ENCODE assay signal across 25 cellular contexts in the genomic region with DNA sequence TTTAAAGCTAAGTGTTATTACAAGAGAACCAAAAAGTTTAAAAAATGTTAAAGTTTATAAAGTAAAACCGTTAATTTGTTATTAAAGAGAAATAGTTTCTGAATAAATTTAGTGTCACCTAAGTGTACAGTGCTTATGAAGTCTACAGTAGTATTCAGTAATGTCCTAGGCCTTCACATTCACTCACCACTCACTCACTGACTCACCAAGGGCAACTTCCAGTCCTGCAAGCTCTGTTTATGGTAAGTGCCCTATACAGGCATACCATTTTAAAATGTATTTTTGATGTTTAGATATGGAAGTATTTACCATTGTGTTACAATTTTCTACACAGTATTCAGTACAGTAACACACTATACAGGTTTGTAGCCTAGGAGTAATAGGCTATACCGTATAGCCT.
DNase-seq lines count a peak whose midpoint lies in the region; ATAC-seq, FAIRE-seq and TF ChIP-seq lines count a peak whose summit lies in the region.
"Had no signal": no experiment of that assay in that cellular context is flagged by ENCODE, and none has a peak within 500 bp of the region (broad histone marks: within the 10 kb centered on the region; RNA-seq: fewer than 3 reads in every experiment).

No MANE protein-coding gene starts in this region.

- H3K27ac ChIP-seq in epithelial cell of prostate, result peak overlapping the region; percentile 26
- H3K27ac ChIP-seq in psoas muscle, result peak overlapping the region; percentile 75
- H3K27ac ChIP-seq: A549, KMS-11 had no signal

- H3K27me3 ChIP-seq in psoas muscle (ENCODE audit: insufficient read depth in 3 of 3, low read length in 2 of 3), result no peaks in the 10 kb centered on the region
- H3K27me3 ChIP-seq: BE2C had no signal

- no peak overlapping the region for H3K4me3 ChIP-seq in psoas muscle
- H3K4me3 ChIP-seq: A549, GM12878 had no signal

- TF ChIP-seq CTCF in psoas muscle (IDR thresholded peaks at IDR 0.05), result no peak

- WGBS in psoas muscle, 3 donors, result 72 to 74% (median 72%) methylated on average over 2 of the region's 2 CpGs

- no peaks in the 10 kb centered on the region for H3K36me3 ChIP-seq in psoas muscle (ENCODE audit: insufficient read depth in 1 of 2, low read depth in 1 of 2)
- H3K36me3 ChIP-seq: BE2C had no signal

- ATAC-seq in psoas muscle, result peak in 2 of 4 donors; percentile 53 to 60
- ATAC-seq: A549, GM12878 had no signal

- intact Hi-C loops in psoas muscle (cut with DNase I), result loop anchor here in 1 of 2 donors (5.0 kb wide), 1 partner anchor 62 kb away; a partner anchor contains a TSS

- DNase-seq in RCC 7860 (ENCODE audit: low spot score) (no peak), epithelial cell of prostate (ENCODE audit: low read depth, low spot score) (no peak), psoas muscle (no peak), NCI-H774 (lab: John Stamatoyannopoulos, UW) (no peak), A172 (ENCODE audit: low spot score) (no peak), DMS114 treated with DMSO at 0.1 percent for 48 hours (lab: John Stamatoyannopoulos, UW; ENCODE audit: unreplicated experiment) (no peak), dermis blood vessel endothelial cell (no peak)
- DNase-seq: BE2C, H9, HFFc6, MV-4-11, NCI-H1105 treated with DMSO at 0.1 percent for 48 hours, NCI-H1694 treated with DMSO at 0.1 percent for 48 hours, NCI-H2081 treated with DMSO at 0.1 percent for 48 hours, NCI-H2171 treated with DMSO at 0.1 percent for 48 hours, NCI-H446, NCI-H526, OCI-M1, RPMI8226, SHP77 had no signal

- peaks cover 40% of the 10 kb centered on the region for H3K4me1 ChIP-seq in psoas muscle
- H3K4me1 ChIP-seq: BE2C had no signal

- FAIRE-seq in G401.6 (lab: Jason Lieb, UNC), result peak; percentile 28
- peak; percentile 8 for FAIRE-seq in RCC 7860 (lab: Jason Lieb, UNC)
- FAIRE-seq: A549, D721Med, GM12878 had no signal

- no peaks in the 10 kb centered on the region for H3K9me3 ChIP-seq in psoas muscle
- H3K9me3 ChIP-seq: A549, BE2C had no signal
